ENCODE assay signal across 8 cellular contexts in the genomic region with DNA sequence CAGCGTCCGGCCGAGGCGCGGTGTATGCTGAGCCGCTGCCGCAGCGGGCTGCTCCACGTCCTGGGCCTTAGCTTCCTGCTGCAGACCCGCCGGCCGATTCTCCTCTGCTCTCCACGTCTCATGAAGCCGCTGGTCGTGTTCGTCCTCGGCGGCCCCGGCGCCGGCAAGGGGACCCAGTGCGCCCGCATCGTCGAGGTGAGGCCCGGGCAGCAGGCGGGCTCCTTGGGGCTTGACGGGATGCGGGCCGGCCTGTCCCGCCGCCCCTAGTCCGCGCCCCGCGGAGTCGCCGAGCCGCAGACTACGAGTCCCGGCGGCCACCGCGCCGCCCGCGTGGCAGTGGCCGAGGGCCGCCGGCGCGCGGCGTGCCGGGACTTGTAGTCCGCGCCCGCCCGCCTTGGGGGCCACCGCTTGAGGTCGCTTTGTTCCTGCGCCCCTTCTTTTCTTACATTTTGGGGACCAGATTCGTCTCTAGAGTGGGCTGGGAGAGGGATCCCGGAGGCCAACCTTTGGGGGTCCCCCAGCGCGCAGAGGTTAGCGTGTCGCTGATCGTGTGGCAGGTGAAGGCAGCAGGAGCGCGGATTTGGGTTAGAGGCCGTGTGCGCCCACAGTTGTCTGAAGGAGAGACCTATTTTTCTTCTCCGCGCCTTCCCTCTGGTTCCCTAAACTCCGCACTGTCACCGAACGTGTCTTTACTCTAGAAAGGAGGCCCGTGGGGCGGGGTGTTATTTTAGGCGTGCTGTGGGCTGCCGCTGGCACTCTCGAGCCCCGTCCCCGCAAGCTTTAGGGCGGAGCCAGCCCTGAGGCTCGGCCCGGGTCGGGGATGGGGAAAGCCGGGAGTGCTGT. TPM values are rescaled to one million over a fixed set of nuclear protein-coding genes. Genes with fewer than 3 reads are reported as not detected.
DNase-seq lines count a peak whose midpoint lies in the region; ATAC-seq and TF ChIP-seq lines count a peak whose summit lies in the region.

No MANE protein-coding gene starts in this region.

- peak; percentile 89 for ATAC-seq in GM21723 (IDR thresholded peaks at IDR 0.05; ENCODE audit: unreplicated experiment)
- peak; percentile 93 for ATAC-seq in omental fat pad (ENCODE audit: low FRiP score)

- intact Hi-C loops in testis (cut with DNase I; ENCODE audit: low total_unique reads): no loop called here

- no peaks in the 10 kb centered on the region for H3K36me3 ChIP-seq in testis (ENCODE audit: low read depth, missing control alignments)

- in situ Hi-C loops in G401 (cut with HindIII; ENCODE audit: low sequenced_read_pairs): no loop called here

- peak; percentile 60 for TF ChIP-seq POLR2A in Raji (IDR thresholded peaks at IDR 0.05; ENCODE audit: insufficient read depth, low read depth, low read length)
- TF ChIP-seq POLR2A in testis (IDR thresholded peaks at IDR 0.05): no peak

- TF ChIP-seq CTCF in omental fat pad (IDR thresholded peaks at IDR 0.05) (peak in 1 of 3 donors; percentile 16), testis (IDR thresholded peaks at IDR 0.05) (peak in 2 of 3 experiments; percentile 12 to 37)

- H3K27me3 ChIP-seq in testis: no peaks in the 10 kb centered on the region

- peak overlapping the region; percentile 85 for H3K4me3 ChIP-seq in Jurkat, Clone E6-1 (ENCODE audit: low read length)
- H3K4me3 ChIP-seq in testis: peak overlapping the region; percentile 90 to 92

- peak overlapping the region; percentile 94 to 99 for H3K27ac ChIP-seq in testis

- DNase-seq in G401 (ENCODE audit: low spot score): peak; percentile 82
- peak; percentile 63 for DNase-seq in Jurkat, Clone E6-1 (ENCODE audit: low read depth, low spot score)
- DNase-seq in activated naive CD4-positive, alpha-beta T cell (lab: John Stamatoyannopoulos, UW): peak; percentile 38 to 65 (median 42)
- DNase-seq in germinal center (ENCODE audit: low spot score): peak; percentile 88
- DNase-seq in omental fat pad (ENCODE audit: low spot score): peak; percentile 59
- peak; percentile 88 for DNase-seq in testis

- 0 to 1% methylated on average over 27 to 61 of the region's 90 CpGs for WGBS in testis, 2 donors

- peaks cover 22% of the 10 kb centered on the region for H3K4me1 ChIP-seq in testis

- no peaks in the 10 kb centered on the region for H3K9me3 ChIP-seq in testis

RNA-seq across cellular contexts. Expression of a gene that starts 0.6 kb away (rescaled TPM):
- total RNA-seq in G401 (2014; rRNA removed; shearing (Covaris generic)): 65.5 and 90.5 TPM in 2 replicates
- 68.3 TPM for polyA plus RNA-seq in Jurkat, Clone E6-1 (2012; ENCODE audit: insufficient read depth, insufficient read length)
- total RNA-seq in omental fat pad (100 to 1,000 TPM in 3 of 4 donors, 10 to 100 TPM in 1; 96.9 to 120 (median 112) TPM), testis (10 to 100 TPM; 35.1 to 37.0 TPM)
- 36.1 TPM for polyA plus RNA-seq in testis (ENCODE audit: insufficient read depth, low read depth, low replicate concordance)

RNA-seq across cellular contexts. Expression of a gene that starts 20.2 kb away (rescaled TPM):
- 16.1 and 23.8 TPM in 2 replicates for total RNA-seq in G401 (2014; rRNA removed; shearing (Covaris generic))
- polyA plus RNA-seq in Jurkat, Clone E6-1 (2012; ENCODE audit: insufficient read depth, insufficient read length): 25.8 TPM
- total RNA-seq in omental fat pad: 1 to 10 TPM; 1.0 to 2.2 (median 1.3) TPM
- total RNA-seq in testis: 10 to 100 TPM; 11.5 to 20.4 TPM
- 12.0 TPM for polyA plus RNA-seq in testis (ENCODE audit: insufficient read depth, low read depth, low replicate concordance)

Comparison
In these comparisons a context has a peak if more than half of its experiments do, and no peak if none do; other contexts are left out.
1. Peak in every context shown above with its lines: DNase-seq, ATAC-seq, H3K4me3 ChIP-seq and H3K27ac ChIP-seq.